In the genomic region with DNA sequence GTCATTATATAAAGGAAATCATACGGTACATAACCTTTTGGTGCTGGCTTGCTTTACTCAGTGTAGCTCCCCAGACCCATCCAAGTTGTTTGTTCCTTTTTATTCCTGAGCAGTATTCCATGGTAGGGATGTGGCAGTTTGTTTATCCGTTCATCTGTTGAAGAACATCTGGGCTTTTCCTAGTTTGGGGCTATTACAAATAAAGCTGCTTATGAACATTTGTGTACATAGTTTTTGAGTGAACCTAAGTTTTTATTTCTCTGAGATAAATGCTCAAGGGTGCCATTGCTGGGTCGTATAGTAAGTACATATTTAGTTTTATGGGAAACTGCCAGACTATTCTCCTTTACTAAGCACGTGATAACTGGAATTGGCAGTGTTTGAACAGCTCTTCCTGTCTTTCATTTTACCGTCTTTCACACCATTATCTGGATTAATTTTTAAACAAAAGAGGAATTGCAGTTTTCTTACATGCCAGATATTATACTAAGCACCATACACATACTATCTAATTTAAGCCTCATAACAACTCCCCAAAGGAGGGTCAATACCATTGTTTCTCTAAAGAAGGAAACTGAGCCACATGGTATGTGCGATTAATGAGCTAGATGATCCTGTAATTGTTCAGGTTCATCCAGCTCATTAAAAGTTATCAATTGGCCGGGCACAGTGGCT, we compare ENCODE assay signal across 22 cellular contexts.
"Had no signal": no experiment of that assay in that cellular context is flagged by ENCODE, and none has a peak within 500 bp of the region (broad histone marks: within the 10 kb centered on the region; RNA-seq: fewer than 3 reads in every experiment).

No MANE protein-coding gene starts in this region.

- ATAC-seq: activated CD4-positive, alpha-beta T cell treated with anti-CD3 and anti-CD28 coated beads for 36 hours; activated T-cell treated with anti-CD3 and anti-CD28 coated beads, Interleukin-2, amount 50 U/mL, for 72 hours had no signal

- H3K4me3 Mint-ChIP-seq: activated CD4-positive, alpha-beta memory T cell treated with anti-CD3 and anti-CD28 coated beads, Interleukin-2, amount 10 ng/mL, durations not matched to agents 7 days and 5 days; activated CD4-positive, alpha-beta T cell treated with anti-CD3 and anti-CD28 coated beads for 36 hours; activated naive CD4-positive, alpha-beta T cell treated with anti-CD3 and anti-CD28 coated beads, Interleukin-2, amount 10 ng/mL, durations not matched to agents 7 days and 5 days; activated naive CD8-positive, alpha-beta T cell treated with anti-CD3 and anti-CD28 coated beads for 36 hours; activated T-cell treated with anti-CD3 and anti-CD28 coated beads, Interleukin-2, amount 50 U/mL, for 72 hours had no signal

- H3K36me3 Mint-ChIP-seq: activated naive CD4-positive, alpha-beta T cell treated with anti-CD3 and anti-CD28 coated beads, Interleukin-2, amount 10 ng/mL, durations not matched to agents 7 days and 5 days; activated naive CD8-positive, alpha-beta T cell treated with anti-CD3 and anti-CD28 coated beads for 36 hours had no signal

- H3K27ac ChIP-seq: brain microvascular endothelial cell, cardiac muscle cell, SK-N-MC, VCaP had no signal

- H3K9me3 Mint-ChIP-seq: activated CD4-positive, alpha-beta memory T cell treated with anti-CD3 and anti-CD28 coated beads, Interleukin-2, amount 10 ng/mL, durations not matched to agents 7 days and 5 days; activated naive CD4-positive, alpha-beta T cell treated with anti-CD3 and anti-CD28 coated beads, Interleukin-2, amount 10 ng/mL, durations not matched to agents 7 days and 5 days; activated naive CD8-positive, alpha-beta T cell treated with anti-CD3 and anti-CD28 coated beads for 36 hours; activated T-helper 2 cell treated with anti-CD3 and anti-CD28 coated beads, Interferon-gamma antibody, Interleukin-2, Interleukin-4, amounts not matched to agents 10 μg/mL and 5 μg/mL and 100 μg/mL, durations not matched to agents 14 hours and 24 hours and 36 hours had no signal

- H3K4me3 ChIP-seq: cardiac muscle cell, SK-N-MC had no signal

- DNase-seq: activated CD4-positive, alpha-beta memory T cell treated with anti-CD3 and anti-CD28 coated beads, Interleukin-2, amount 10 ng/mL, durations not matched to agents 7 days and 5 days; activated CD4-positive, alpha-beta T cell treated with anti-CD3 and anti-CD28 coated beads for 36 hours; activated CD4-positive, alpha-beta T cell treated with anti-CD3 and anti-CD28 coated beads, Interleukin-2, amount 50 U/mL, for 1 hour; activated CD8-positive, alpha-beta memory T cell treated with anti-CD3 and anti-CD28 coated beads, Interleukin-2, amount 50 U/mL, for 4 hours; activated gamma-delta T cell treated with Interleukin-2 at 50 U/mL for 16 hours; activated naive CD4-positive, alpha-beta T cell treated with anti-CD3 and anti-CD28 coated beads, Interleukin-2, amount 10 ng/mL, durations not matched to agents 7 days and 5 days; activated naive CD8-positive, alpha-beta T cell treated with anti-CD3 and anti-CD28 coated beads for 36 hours; activated T-cell treated with anti-CD3 and anti-CD28 coated beads, Interleukin-2, amount 50 U/mL, for 72 hours; brain microvascular endothelial cell; KBM-7; NCI-H1048; NCI-H1930; NCI-H345; NCI-H510A; NCI-H526 treated with DMSO at 0.1 percent for 48 hours; NK-92 treated with Interleukin-12 subunit alpha and Interleukin-12 subunit beta, amount 100 ng/mL, for 24 hours; SIG-M5; T-helper 1 cell had no signal

- H3K27me3 Mint-ChIP-seq: activated CD4-positive, alpha-beta memory T cell treated with anti-CD3 and anti-CD28 coated beads, Interleukin-2, amount 10 ng/mL, durations not matched to agents 7 days and 5 days; activated naive CD4-positive, alpha-beta T cell treated with anti-CD3 and anti-CD28 coated beads, Interleukin-2, amount 10 ng/mL, durations not matched to agents 7 days and 5 days had no signal

- H3K36me3 ChIP-seq: brain microvascular endothelial cell, cardiac muscle cell had no signal

- H3K27me3 ChIP-seq: brain microvascular endothelial cell, cardiac muscle cell had no signal

- H3K4me1 Mint-ChIP-seq: activated CD4-positive, alpha-beta memory T cell treated with anti-CD3 and anti-CD28 coated beads, Interleukin-2, amount 10 ng/mL, durations not matched to agents 7 days and 5 days; activated CD4-positive, alpha-beta T cell treated with anti-CD3 and anti-CD28 coated beads for 36 hours; activated naive CD4-positive, alpha-beta T cell treated with anti-CD3 and anti-CD28 coated beads, Interleukin-2, amount 10 ng/mL, durations not matched to agents 7 days and 5 days; activated naive CD8-positive, alpha-beta T cell treated with anti-CD3 and anti-CD28 coated beads for 36 hours had no signal

- H3K27ac Mint-ChIP-seq: activated CD4-positive, alpha-beta memory T cell treated with anti-CD3 and anti-CD28 coated beads, Interleukin-2, amount 10 ng/mL, durations not matched to agents 7 days and 5 days; activated CD4-positive, alpha-beta T cell treated with anti-CD3 and anti-CD28 coated beads for 36 hours; activated naive CD8-positive, alpha-beta T cell treated with anti-CD3 and anti-CD28 coated beads for 36 hours; activated T-cell treated with anti-CD3 and anti-CD28 coated beads, Interleukin-2, amount 50 U/mL, for 72 hours; activated T-helper 2 cell treated with anti-CD3 and anti-CD28 coated beads, Interferon-gamma antibody, Interleukin-2, Interleukin-4, amounts not matched to agents 10 μg/mL and 5 μg/mL and 100 μg/mL, durations not matched to agents 14 hours and 24 hours and 36 hours had no signal
